24 cellular contexts compared by ENCODE assay signal in the genomic region with DNA sequence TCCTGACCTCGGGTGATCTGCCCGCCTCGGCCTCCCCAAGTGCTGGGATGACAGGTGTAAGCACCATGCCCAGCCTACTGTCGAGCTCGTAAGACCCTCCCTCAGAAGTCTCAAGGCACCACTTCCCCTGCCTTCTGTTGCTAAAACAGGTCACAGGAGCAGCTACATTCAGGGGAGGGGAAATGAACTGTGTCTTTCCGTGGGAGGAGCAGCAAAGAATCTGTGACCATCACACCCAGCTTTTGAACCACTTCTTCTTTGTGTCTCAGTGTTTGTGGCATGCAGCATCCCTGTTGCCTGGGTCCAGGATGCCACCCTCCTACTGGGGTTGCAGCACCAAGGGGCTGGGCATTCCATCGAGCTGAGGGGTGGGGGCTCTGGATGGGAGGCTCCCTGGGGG.
"Had no signal": no experiment of that assay in that cellular context is flagged by ENCODE, and none has a peak within 500 bp of the region (broad histone marks: within the 10 kb centered on the region; RNA-seq: fewer than 3 reads in every experiment).

No MANE protein-coding gene starts in this region.

- H3K27me3 ChIP-seq: adrenal gland, ascending aorta, brain microvascular endothelial cell, hepatocyte had no signal

- H3K27me3 Mint-ChIP-seq: activated naive CD8-positive, alpha-beta T cell; activated T-cell treated with anti-CD3 and anti-CD28 coated beads, Interleukin-2, amount 50 U/mL, for 24 hours; activated T-helper 17 cell treated with anti-CD3 and anti-CD28 coated beads, Interleukin-2, amount 50 U/mL, for 72 hours had no signal

- H3K36me3 ChIP-seq: adrenal gland, ascending aorta, brain microvascular endothelial cell, tibial artery had no signal

- H3K4me3 Mint-ChIP-seq: activated naive CD8-positive, alpha-beta T cell; activated T-cell treated with anti-CD3 and anti-CD28 coated beads, Interleukin-2, amount 50 U/mL, for 24 hours; activated T-helper 17 cell treated with anti-CD3 and anti-CD28 coated beads, Interleukin-2, amount 50 U/mL, for 72 hours; stimulated activated naive CD8-positive, alpha-beta T cell treated with anti-CD3 and anti-CD28 coated beads, Interleukin-15, amount 100 ng/mL, for 72 hours had no signal

- H3K9me3 ChIP-seq: adrenal gland, ascending aorta, tibial artery had no signal

- ATAC-seq: activated T-helper 17 cell treated with anti-CD3 and anti-CD28 coated beads, Interleukin-2, amount 50 U/mL, for 72 hours; right cardiac atrium; stimulated activated naive CD8-positive, alpha-beta T cell treated with anti-CD3 and anti-CD28 coated beads, Interleukin-15, amount 100 ng/mL, for 72 hours had no signal

- H3K36me3 Mint-ChIP-seq: activated naive CD8-positive, alpha-beta T cell had no signal

- H3K27ac Mint-ChIP-seq: activated naive CD8-positive, alpha-beta T cell; activated T-cell treated with anti-CD3 and anti-CD28 coated beads, Interleukin-2, amount 50 U/mL, for 24 hours; activated T-helper 17 cell treated with anti-CD3 and anti-CD28 coated beads, Interleukin-2, amount 50 U/mL, for 72 hours; stimulated activated naive CD8-positive, alpha-beta T cell treated with anti-CD3 and anti-CD28 coated beads, Interleukin-15, amount 100 ng/mL, for 72 hours had no signal

- H3K4me3 ChIP-seq: adrenal gland, ascending aorta, hepatocyte, tibial artery had no signal

- H3K27ac ChIP-seq: adrenal gland, ascending aorta, brain microvascular endothelial cell, hepatocyte, parathyroid adenoma, tibial artery, VCaP had no signal

- H3K9ac ChIP-seq: parathyroid adenoma had no signal

- H3K9me3 Mint-ChIP-seq: activated T-helper 17 cell treated with anti-CD3 and anti-CD28 coated beads, Interleukin-2, amount 50 U/mL, for 72 hours had no signal

- DNase-seq: activated CD4-positive, alpha-beta T cell treated with anti-CD3 and anti-CD28 coated beads, Interleukin-2, amount 50 U/mL, for 1 hour; activated CD4-positive, CD25-positive, alpha-beta regulatory T cell treated with anti-CD3 and anti-CD28 coated beads, Interleukin-2, amount 50 U/mL, for 72 hours; activated CD8-positive, alpha-beta memory T cell treated with anti-CD3 and anti-CD28 coated beads, Interleukin-2, amount 50 U/mL, for 4 hours; activated T-cell treated with anti-CD3 and anti-CD28 coated beads, Interleukin-2, amount 50 U/mL, for 24 hours; adrenal gland; brain microvascular endothelial cell; caudate nucleus; dermis blood vessel endothelial cell; effector CD8-positive, alpha-beta T cell; erythroblast; foreskin fibroblast; glutamatergic neuron; nucleus accumbens; right cardiac atrium; stimulated activated CD4-positive, alpha-beta T cell treated with anti-CD3 and anti-CD28 coated beads, Interleukin-12 subunit alpha, Interleukin-12 subunit beta, amount 100 ng/mL, for 4 hours; stimulated activated CD4-positive, alpha-beta T cell treated with anti-CD3 and anti-CD28 coated beads, Interleukin-4, amount 100 ng/mL, for 4 hours; stimulated activated naive CD8-positive, alpha-beta T cell treated with anti-CD3 and anti-CD28 coated beads, Interleukin-15, amount 100 ng/mL, for 72 hours; tibial artery had no signal
